Comparison of ENCODE assay signal across 8 cellular contexts in genomic region chr12:104671407-104672095, GRCh38.
DNase-seq lines count a peak whose midpoint lies in the region; ATAC-seq and TF ChIP-seq lines count a peak whose summit lies in the region.

No MANE protein-coding gene starts in this region.

- CTCF ChIA-PET in Caco-2 (lab: Charles Lee): no interaction called here

- POLR2A ChIA-PET in Caco-2 (lab: Charles Lee): no interaction called here

- peak overlapping the region; percentile 46 for H3K4me2 ChIP-seq in Loucy (ENCODE audit: low read depth, low read length, poor library complexity, severe bottlenecking)

- peaks cover 99% of the 10 kb centered on the region for H4K20me1 ChIP-seq in Loucy (ENCODE audit: insufficient read depth, low read length, poor library complexity, severe bottlenecking)

- no peaks in the 10 kb centered on the region for H3K27me3 Mint-ChIP-seq in Caco-2 (ENCODE audit: insufficient read depth, unreplicated experiment)

- no peak for TF ChIP-seq CTCF in Loucy (conservative IDR thresholded peaks at IDR 0.05; ENCODE audit: low read length)
- no peak for TF ChIP-seq CTCF in lower lobe of right lung (IDR thresholded peaks at IDR 0.05)
- no peak for TF ChIP-seq CTCF in Caco-2 (IDR thresholded peaks at IDR 0.05; ENCODE audit: insufficient read depth in 1 of 2, low read depth in 1 of 2, low read length in 1 of 2, severe bottlenecking in 1 of 2, unreplicated experiment in 1 of 2)

- no peak overlapping the region for H2AFZ ChIP-seq in Loucy (ENCODE audit: low read length)

- no peaks in the 10 kb centered on the region for H3K9me2 ChIP-seq in Loucy (replicated peaks; ENCODE audit: low read depth, low read length)

- H3K27ac Mint-ChIP-seq in Caco-2 (ENCODE audit: unreplicated experiment): no peak overlapping the region

- H3F3A ChIP-seq in Loucy (ENCODE audit: low read depth): no peaks in the 10 kb centered on the region

- H3K36me3 Mint-ChIP-seq in Caco-2 (ENCODE audit: insufficient read depth, unreplicated experiment): no peaks in the 10 kb centered on the region

- H3K4me1 ChIP-seq in Loucy (ENCODE audit: insufficient read depth, low read length, poor library complexity, severe bottlenecking) (peaks cover 41% of the 10 kb centered on the region), lower lobe of right lung (peaks cover 78% of the 10 kb centered on the region), Caco-2 (peaks cover 10% of the 10 kb centered on the region)

- H3K36me3 ChIP-seq in Loucy (ENCODE audit: insufficient read depth, low read length) (peaks cover 57% of the 10 kb centered on the region; the same call in 1 of the 2 replicates), lower lobe of right lung (no peaks in the 10 kb centered on the region), Caco-2 (ENCODE audit: control insufficient read depth, insufficient read depth, low read length) (no peaks in the 10 kb centered on the region)

- H3K27me3 ChIP-seq in Loucy (ENCODE audit: insufficient read depth, low read length, poor library complexity, severe bottlenecking): no peaks in the 10 kb centered on the region
- no peaks in the 10 kb centered on the region for H3K27me3 ChIP-seq in lower lobe of right lung (ENCODE audit: low read depth)
- H3K27me3 ChIP-seq in Caco-2 (replicated peaks; ENCODE audit: control insufficient read depth, insufficient read depth, low read length): no peaks in the 10 kb centered on the region

- intact Hi-C loops in lower lobe of right lung (cut with DNase I): no loop called here
- intact Hi-C loops in Caco-2 (cut with micrococcal nuclease; ENCODE audit: unreplicated experiment): loop anchor here (10.0 kb wide), 1 partner anchor 283 kb away; the partner anchor contains the start of gene SLC41A2

- peaks cover 8% of the 10 kb centered on the region for H3K4me1 Mint-ChIP-seq in Caco-2 (ENCODE audit: low read depth, unreplicated experiment)

- no peaks in the 10 kb centered on the region for H3K9me3 Mint-ChIP-seq in Caco-2 (ENCODE audit: unreplicated experiment)

- H3K9ac ChIP-seq in Loucy (ENCODE audit: low read depth, low read length, poor library complexity, severe bottlenecking): no peak overlapping the region

- no peak overlapping the region for H3K4me3 Mint-ChIP-seq in Caco-2 (ENCODE audit: unreplicated experiment)

- peak overlapping the region; percentile 54 for H3K27ac ChIP-seq in lower lobe of right lung

- ATAC-seq in lower lobe of right lung: peak; percentile 78 to 80

- H3K9me3 ChIP-seq in Loucy (ENCODE audit: insufficient read depth, low read depth, low read length) (no peaks in the 10 kb centered on the region), lower lobe of right lung (no peaks in the 10 kb centered on the region), Caco-2 (no peaks in the 10 kb centered on the region)

- H3K4me3 ChIP-seq in GM08714 (ENCODE audit: low read length): peak overlapping the region; percentile 44; the same call in 1 of the 2 replicates
- peak overlapping the region; percentile 4 for H3K4me3 ChIP-seq in Loucy (ENCODE audit: low read length, poor library complexity, severe bottlenecking)
- H3K4me3 ChIP-seq in lower lobe of right lung: no peak overlapping the region
- H3K4me3 ChIP-seq in Caco-2 (ENCODE audit: low read depth, low read length): no peak overlapping the region

- peak; percentile 97 for DNase-seq in H4 (ENCODE audit: low spot score)
- peak; percentile 70 to 85 for DNase-seq in activated CD4-positive, alpha-beta T cell treated with anti-CD3 and anti-CD28 coated beads for 24 hours (ENCODE audit: low read depth in 2 of 2)
- DNase-seq in cerebellum (ENCODE audit: low spot score): peak; percentile 16
- peak; percentile 89 for DNase-seq in lower lobe of right lung
- DNase-seq in stimulated activated CD8-positive, alpha-beta memory T cell treated with anti-CD3 and anti-CD28 coated beads, Interleukin-15, amount 100 ng/mL, for 1 hour (ENCODE audit: low read depth): peak; percentile 49
- DNase-seq in Caco-2: no peak

- BruUV-seq in Caco-2 (replicated peaks; lab: Mats Ljungman, UMichigan): no TSS peak

- H3K79me2 ChIP-seq in Loucy (ENCODE audit: insufficient read depth, low read length): peaks cover 100% of the 10 kb centered on the region

Comparison
In these comparisons a context has a peak if more than half of its experiments do, and no peak if none do; other contexts are left out.
1. H3K4me3 ChIP-seq: peak in GM08714 (single experiment) and Loucy (single experiment); none in lower lobe of right lung (single experiment) and Caco-2 (single experiment).
2. DNase-seq: peak in H4 (single experiment), activated CD4-positive, alpha-beta T cell treated with anti-CD3 and anti-CD28 coated beads for 24 hours (2 of 2), cerebellum (single experiment), lower lobe of right lung (single experiment) and stimulated activated CD8-positive, alpha-beta memory T cell treated with anti-CD3 and anti-CD28 coated beads, Interleukin-15, amount 100 ng/mL, for 1 hour (single experiment); none in Caco-2 (0 of 2).